9 cellular contexts compared by ENCODE assay signal in the genomic region with DNA sequence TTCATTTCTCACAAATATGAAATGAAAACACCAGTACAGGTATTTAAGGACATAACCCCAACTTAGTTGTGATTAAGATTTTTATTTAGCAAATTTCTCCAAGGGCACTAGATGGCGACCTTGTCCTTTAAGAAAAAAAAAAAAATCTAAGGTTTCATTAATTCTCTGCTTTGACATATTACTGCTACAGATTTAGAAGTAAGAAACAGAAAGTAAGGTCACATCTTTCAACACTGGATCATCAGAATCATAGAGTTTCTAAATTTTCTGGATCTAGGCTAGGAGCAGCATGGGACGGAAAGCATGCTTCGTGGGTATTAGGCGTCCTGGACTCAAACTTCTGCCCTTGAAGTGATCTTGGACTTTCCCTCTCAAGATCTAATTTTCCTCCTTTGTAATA.
DNase-seq lines count a peak whose midpoint lies in the region; ATAC-seq, FAIRE-seq and TF ChIP-seq lines count a peak whose summit lies in the region.
"Had no signal": no experiment of that assay in that cellular context is flagged by ENCODE, and none has a peak within 500 bp of the region (broad histone marks: within the 10 kb centered on the region; RNA-seq: fewer than 3 reads in every experiment).

No MANE protein-coding gene starts in this region.

- no peak overlapping the region for H2AFZ ChIP-seq in astrocyte (ENCODE audit: low read depth, low read length)

- no peaks in the 10 kb centered on the region for H3K9me3 ChIP-seq in astrocyte (ENCODE audit: insufficient read depth, low read depth, low read length)

- H3K79me2 ChIP-seq in astrocyte (ENCODE audit: insufficient read depth, low read length), result no peaks in the 10 kb centered on the region

- TF ChIP-seq CTCF in astrocyte (IDR thresholded peaks at IDR 0.05; ENCODE audit: insufficient read depth, low read depth, low read length), result peak; percentile 42

- no peak overlapping the region for H3K4me3 ChIP-seq in astrocyte (ENCODE audit: insufficient read depth, low read depth, low read length)

- no peak overlapping the region for H3K27ac Mint-ChIP-seq in astrocyte (ENCODE audit: unreplicated experiment)
- no peak overlapping the region for H3K27ac Mint-ChIP-seq in activated T-cell treated with anti-CD3 and anti-CD28 coated beads, Interleukin-2, amount 50 U/mL, for 24 hours
- H3K27ac Mint-ChIP-seq: effector memory CD8-positive, alpha-beta T cell had no signal

- H3K36me3 Mint-ChIP-seq in astrocyte (ENCODE audit: low read depth, unreplicated experiment), result no peaks in the 10 kb centered on the region
- no peaks in the 10 kb centered on the region for H3K36me3 Mint-ChIP-seq in activated T-cell treated with anti-CD3 and anti-CD28 coated beads, Interleukin-2, amount 50 U/mL, for 24 hours (ENCODE audit: low read depth)

- H4K20me1 ChIP-seq in astrocyte (ENCODE audit: insufficient read depth, low read length), result no peaks in the 10 kb centered on the region

- peak; percentile 12 for DNase-seq in ACHN
- no peak for DNase-seq in GM18507 (ENCODE audit: extremely low spot score, insufficient read length, low read depth)
- DNase-seq in astrocyte (ENCODE audit: low read depth), result no peak
- DNase-seq in left kidney (ENCODE audit: low read depth, low spot score), result peak; percentile 52
- DNase-seq in activated T-cell treated with anti-CD3 and anti-CD28 coated beads, Interleukin-2, amount 50 U/mL, for 24 hours, result no peak
- DNase-seq in NCI-H2029 (lab: John Stamatoyannopoulos, UW), result no peak
- DNase-seq: effector memory CD8-positive, alpha-beta T cell had no signal

- peaks cover 7% of the 10 kb centered on the region for H3K27me3 ChIP-seq in astrocyte (ENCODE audit: insufficient read depth, low read length)

- H3K27me3 Mint-ChIP-seq in astrocyte (ENCODE audit: low read depth, unreplicated experiment), result no peaks in the 10 kb centered on the region
- H3K27me3 Mint-ChIP-seq in activated T-cell treated with anti-CD3 and anti-CD28 coated beads, Interleukin-2, amount 50 U/mL, for 24 hours, result peaks cover 64% of the 10 kb centered on the region

- no peak overlapping the region for H3K9ac ChIP-seq in astrocyte (ENCODE audit: low read length)

- H3K27ac ChIP-seq in astrocyte (ENCODE audit: low read depth, low read length), result no peak overlapping the region

- H3K4me2 ChIP-seq in astrocyte (ENCODE audit: low read length), result peak overlapping the region; percentile 46

- peaks cover 8% of the 10 kb centered on the region for H3K4me1 ChIP-seq in astrocyte (ENCODE audit: insufficient read depth, low read length)

- no peaks in the 10 kb centered on the region for H3K36me3 ChIP-seq in astrocyte (ENCODE audit: insufficient read depth, low read length)

- FAIRE-seq in GM18507 (lab: Jason Lieb, UNC), result peak; percentile 21
- peak; percentile 82 for FAIRE-seq in astrocyte (lab: Jason Lieb, UNC)

- no peak overlapping the region for H3K4me3 Mint-ChIP-seq in astrocyte (ENCODE audit: unreplicated experiment)
- no peak overlapping the region for H3K4me3 Mint-ChIP-seq in activated T-cell treated with anti-CD3 and anti-CD28 coated beads, Interleukin-2, amount 50 U/mL, for 24 hours
- H3K4me3 Mint-ChIP-seq: effector memory CD8-positive, alpha-beta T cell had no signal

- peaks cover 8% of the 10 kb centered on the region for H3K4me1 Mint-ChIP-seq in astrocyte (ENCODE audit: low read depth, unreplicated experiment)
- H3K4me1 Mint-ChIP-seq in activated T-cell treated with anti-CD3 and anti-CD28 coated beads, Interleukin-2, amount 50 U/mL, for 24 hours (ENCODE audit: low read depth), result peaks cover 9% of the 10 kb centered on the region

- ATAC-seq in HG02763 (IDR thresholded peaks at IDR 0.05; ENCODE audit: unreplicated experiment) (no peak), GM19452 (IDR thresholded peaks at IDR 0.05; ENCODE audit: unreplicated experiment) (no peak)
- ATAC-seq: effector memory CD8-positive, alpha-beta T cell had no signal

- H3K9me3 Mint-ChIP-seq in astrocyte (ENCODE audit: unreplicated experiment), result no peaks in the 10 kb centered on the region
- H3K9me3 Mint-ChIP-seq in activated T-cell treated with anti-CD3 and anti-CD28 coated beads, Interleukin-2, amount 50 U/mL, for 24 hours, result no peaks in the 10 kb centered on the region
- H3K9me3 Mint-ChIP-seq: effector memory CD8-positive, alpha-beta T cell had no signal

- in situ Hi-C loops in ACHN (cut with HindIII; ENCODE audit: low pct_ligation_motif_present, low pct_unique_long_range_greater_than_20kb, low sequenced_read_pairs), result no loop called here

Comparison
In these comparisons a context has a peak if more than half of its experiments do, and no peak if none do; other contexts are left out.
1. DNase-seq: peak in ACHN (single experiment) and left kidney (single experiment); none in GM18507 (single experiment), astrocyte (single experiment), activated T-cell treated with anti-CD3 and anti-CD28 coated beads, Interleukin-2, amount 50 U/mL, for 24 hours (single experiment) and NCI-H2029 (single experiment).